8 cellular contexts compared by ENCODE assay signal in genomic region chr17:39623356-39623950, GRCh38. TPM values are rescaled to one million over a fixed set of nuclear protein-coding genes. Genes with fewer than 3 reads are reported as not detected.
DNase-seq lines count a peak whose midpoint lies in the region; ATAC-seq and TF ChIP-seq lines count a peak whose summit lies in the region.

No MANE protein-coding gene starts in this region.

- TF ChIP-seq EP300 in gastroesophageal sphincter (IDR thresholded peaks at IDR 0.05), result no peak
- no peak for TF ChIP-seq EP300 in ovary (IDR thresholded peaks at IDR 0.05)

- 0 out of 2 replicates have a peak overlapping the region, but pooled peaks have one; percentile 63 for H2AFZ ChIP-seq in Loucy (ENCODE audit: low read length)

- peak overlapping the region; percentile 38 for H3K4me2 ChIP-seq in Loucy (ENCODE audit: low read depth, low read length, poor library complexity, severe bottlenecking)

- H3K9me3 ChIP-seq in Loucy (ENCODE audit: insufficient read depth, low read depth, low read length) (no peaks in the 10 kb centered on the region), gastroesophageal sphincter (no peaks in the 10 kb centered on the region), ovary (no peaks in the 10 kb centered on the region), tibial artery (no peaks in the 10 kb centered on the region)

- H4K20me1 ChIP-seq in Loucy (ENCODE audit: insufficient read depth, low read length, poor library complexity, severe bottlenecking), result no peaks in the 10 kb centered on the region

- H3K36me3 ChIP-seq in Loucy (ENCODE audit: insufficient read depth, low read length) (no peaks in the 10 kb centered on the region), gastroesophageal sphincter (no peaks in the 10 kb centered on the region), ovary (no peaks in the 10 kb centered on the region), tibial artery (no peaks in the 10 kb centered on the region)

- no peak overlapping the region for H3K27ac ChIP-seq in gastroesophageal sphincter
- H3K27ac ChIP-seq in ovary, result no peak overlapping the region
- no peak overlapping the region for H3K27ac ChIP-seq in tibial artery

- TF ChIP-seq POLR2A in gastroesophageal sphincter (IDR thresholded peaks at IDR 0.05) (no peak), ovary (IDR thresholded peaks at IDR 0.05) (no peak)

- peaks cover 16% of the 10 kb centered on the region for H3K4me1 ChIP-seq in Loucy (ENCODE audit: insufficient read depth, low read length, poor library complexity, severe bottlenecking)
- peaks cover 0 to 40% (median 13%) of the 10 kb centered on the region in 3 donors for H3K4me1 ChIP-seq in gastroesophageal sphincter
- H3K4me1 ChIP-seq in ovary (ENCODE audit: insufficient read depth), result peaks cover 2% of the 10 kb centered on the region
- H3K4me1 ChIP-seq in tibial artery, result peaks cover 0 to 40% (median 16%) of the 10 kb centered on the region in 4 donors

- H3K4me3 ChIP-seq in GM12864 (ENCODE audit: low read depth, low read length) (no peak overlapping the region), Loucy (ENCODE audit: low read length, poor library complexity, severe bottlenecking) (no peak overlapping the region), gastroesophageal sphincter (no peak overlapping the region), ovary (no peak overlapping the region), tibial artery (no peak overlapping the region)

- H3K9me2 ChIP-seq in Loucy (replicated peaks; ENCODE audit: low read depth, low read length), result no peaks in the 10 kb centered on the region

- 9% methylated on average over 10 of the region's 16 CpGs; no CpG with 5 or more reads in 1 of the 2 donors for WGBS in gastroesophageal sphincter (ENCODE audit: low coverage in 1 of 2), 2 donors
- WGBS in ovary, 3 donors, result 1 to 4% (median 3%) methylated on average over 16 of the region's 16 CpGs

- no peak overlapping the region for H3K9ac ChIP-seq in Loucy (ENCODE audit: low read depth, low read length, poor library complexity, severe bottlenecking)

- TF ChIP-seq CTCF in GM12864 (IDR thresholded peaks at IDR 0.05; ENCODE audit: low read depth, low read length, missing control alignments) (peak; percentile 95), Loucy (conservative IDR thresholded peaks at IDR 0.05; ENCODE audit: low read length) (peak; percentile 89), gastroesophageal sphincter (IDR thresholded peaks at IDR 0.05) (peak in 3 of 4 experiments; percentile 87 to 96 (median 89)), ovary (IDR thresholded peaks at IDR 0.05) (peak; percentile 45 to 70 (median 50)), tibial artery (IDR thresholded peaks at IDR 0.05) (peak; percentile 83 to 91)

- H3K27me3 ChIP-seq in Loucy (ENCODE audit: insufficient read depth, low read length, poor library complexity, severe bottlenecking) (no peaks in the 10 kb centered on the region), gastroesophageal sphincter (peaks cover 56% of the 10 kb centered on the region), ovary (no peaks in the 10 kb centered on the region), tibial artery (peaks cover 15 to 55% of the 10 kb centered on the region in 2 donors)

- ATAC-seq in gastroesophageal sphincter (peak; percentile 69), HG02840 (IDR thresholded peaks at IDR 0.05; ENCODE audit: low FRiP score, unreplicated experiment) (no peak)

- DNase-seq in GM12864 (ENCODE audit: low read depth) (no peak), SK-N-DZ (ENCODE audit: low spot score) (peak; percentile 61), activated gamma-delta T cell treated with Interleukin-2 at 50 U/mL for 16 hours (peak; percentile 86), ovary (peak; percentile 55 to 84 (median 77)), tibial artery (peak; percentile 84 to 89)

- intact Hi-C loops in ovary (cut with DNase I), result loop anchor here (5.0 to 10.0 kb wide), 4 partner anchors 44 to 129 kb away; partner anchors contain the start of genes PNMT (in 1 of the 4) and TCAP (in 1 of the 4)
- intact Hi-C loops in tibial artery (cut with DNase I; ENCODE audit: low total_unique reads), result loop anchor here (5.0 kb wide), 1 partner anchor 109 kb away; the partner anchor contains the start of gene MIEN1

- no peaks in the 10 kb centered on the region for H3F3A ChIP-seq in Loucy (ENCODE audit: low read depth)

- H3K79me2 ChIP-seq in Loucy (ENCODE audit: insufficient read depth, low read length), result no peaks in the 10 kb centered on the region

RNA-seq across cellular contexts. Expression of gene PPP1R1B, which starts 3.3 kb away (rescaled TPM):
- not detected in 2 replicates for polyA plus RNA-seq in SK-N-DZ (2014; cell fraction: cytosol; rRNA removed)
- polyA plus RNA-seq in SK-N-DZ (2014; cell fraction: nucleus; rRNA removed), result not detected in 2 replicates
- total RNA-seq in gastroesophageal sphincter (10 to 100 TPM in 1 of 4 donors, 1 to 10 TPM in 3; 2.7 to 12.2 (median 8.6) TPM), ovary (10 to 100 TPM in 4 of 7 donors, 1 to 10 TPM in 2, under 1 TPM in 1; 0.43 to 23.0 (median 10.1) TPM)
- polyA plus RNA-seq in ovary, result 10 to 100 TPM in 1 of 2 donors, 1 to 10 TPM in 1; 5.1 to 12.9 TPM

RNA-seq across cellular contexts. Expression of gene STARD3, which starts 13.5 kb away (rescaled TPM):
- 43.9 and 56.0 TPM in 2 replicates for polyA plus RNA-seq in SK-N-DZ (2014; cell fraction: cytosol; rRNA removed)
- 112 and 125 TPM in 2 replicates for polyA plus RNA-seq in SK-N-DZ (2014; cell fraction: nucleus; rRNA removed)
- 10 to 100 TPM; 24.5 to 41.4 (median 27.5) TPM for total RNA-seq in gastroesophageal sphincter
- total RNA-seq in ovary, result 10 to 100 TPM; 34.5 to 49.4 (median 44.3) TPM
- polyA plus RNA-seq in ovary, result 10 to 100 TPM; 42.1 to 55.9 TPM

RNA-seq across cellular contexts. Expression of gene NEUROD2, which starts 15.7 kb away (rescaled TPM):
- polyA plus RNA-seq in SK-N-DZ (2014; cell fraction: cytosol; rRNA removed), result not detected in 2 replicates
- polyA plus RNA-seq in SK-N-DZ (2014; cell fraction: nucleus; rRNA removed), result not detected in 2 replicates
- total RNA-seq in gastroesophageal sphincter, result not detected
- total RNA-seq in ovary, result not detected
- polyA plus RNA-seq in ovary, result not detected

RNA-seq across cellular contexts. Expression of gene TCAP, which starts 41.7 kb away (rescaled TPM):
- polyA plus RNA-seq in SK-N-DZ (2014; cell fraction: cytosol; rRNA removed), result 0.58 and 1.0 TPM in 2 replicates
- 7.8 and 8.8 TPM in 2 replicates for polyA plus RNA-seq in SK-N-DZ (2014; cell fraction: nucleus; rRNA removed)
- total RNA-seq in gastroesophageal sphincter (1 to 10 TPM in 3 of 4 donors, under 1 TPM in 1; 0.25 to 3.6 (median 1.5) TPM), ovary (1 to 10 TPM in 6 of 7 donors, under 1 TPM in 1; 0.24 to 1.9 (median 1.3) TPM)
- polyA plus RNA-seq in ovary, result 1 to 10 TPM in 1 of 2 donors, under 1 TPM in 1; 0.47 to 1.6 TPM

RNA-seq across cellular contexts. Expression of gene PNMT, which starts 44.8 kb away (rescaled TPM):
- polyA plus RNA-seq in SK-N-DZ (2014; cell fraction: cytosol; rRNA removed), result 2.4 and 3.4 TPM in 2 replicates
- polyA plus RNA-seq in SK-N-DZ (2014; cell fraction: nucleus; rRNA removed), result 6.0 and 7.2 TPM in 2 replicates
- 10 to 100 TPM in 1 of 4 donors, 1 to 10 TPM in 3; 6.7 to 11.7 (median 7.5) TPM for total RNA-seq in gastroesophageal sphincter
- total RNA-seq in ovary, result 1 to 10 TPM in 5 of 7 donors, under 1 TPM in 1, not detected in 1; 0.60 to 5.1 (median 1.4) TPM
- polyA plus RNA-seq in ovary, result 1 to 10 TPM in 1 of 2 donors, not detected in 1; 1.1 TPM
